ENCODE assay signal across 7 cellular contexts in the genomic region with DNA sequence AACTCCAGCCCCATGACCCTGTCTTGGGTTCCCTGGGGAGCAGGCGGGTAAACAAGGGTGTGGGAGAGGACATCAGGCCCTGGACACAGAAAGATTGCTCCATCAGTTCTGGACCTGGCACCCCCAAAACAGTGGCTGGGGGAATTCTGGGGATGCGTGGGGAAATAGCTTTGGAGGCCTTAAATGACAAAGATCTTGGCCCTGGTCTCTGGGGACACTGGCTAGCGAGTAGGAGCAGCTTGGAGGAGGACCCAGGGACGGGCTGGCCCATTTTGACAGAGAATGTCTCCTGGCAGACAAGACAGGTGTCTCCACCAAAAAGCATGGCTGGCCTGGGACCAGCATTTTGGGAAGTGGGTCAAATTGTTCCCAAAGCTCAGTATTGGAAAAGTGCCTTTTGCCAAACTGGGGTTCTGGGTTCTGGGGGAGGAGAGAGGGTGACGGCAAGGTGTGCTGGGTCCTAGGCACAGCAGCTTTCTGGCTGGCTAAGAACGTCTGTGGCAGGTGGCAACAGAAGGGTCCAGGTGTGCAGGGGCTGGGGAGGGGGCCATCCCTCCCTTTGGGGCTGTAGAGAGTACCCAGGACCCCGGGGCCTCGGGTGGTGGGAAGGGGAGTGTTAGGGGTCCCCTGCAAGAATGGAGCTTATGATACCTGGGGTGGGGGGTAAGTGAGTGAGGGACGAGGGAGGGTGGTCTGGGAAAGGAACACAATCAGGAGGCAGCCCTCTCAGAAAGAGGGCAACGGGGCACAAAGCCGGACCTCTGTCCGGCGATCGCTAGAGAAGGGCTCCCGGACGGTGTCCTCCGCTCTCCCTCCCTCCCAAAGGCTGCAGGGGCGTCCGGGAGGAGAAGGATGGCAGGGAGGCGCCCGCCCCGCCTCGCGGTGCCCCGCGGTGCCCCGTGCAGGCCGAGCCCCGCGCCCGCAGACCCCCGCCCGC. TPM values are rescaled to one million over a fixed set of nuclear protein-coding genes. Genes with fewer than 3 reads are reported as not detected.
DNase-seq lines count a peak whose midpoint lies in the region; ATAC-seq and TF ChIP-seq lines count a peak whose summit lies in the region.

No MANE protein-coding gene starts in this region.

- H3K4me3 Mint-ChIP-seq in endodermal cell: peak overlapping the region; percentile 58

- H4K20me1 ChIP-seq in Loucy (ENCODE audit: insufficient read depth, low read length, poor library complexity, severe bottlenecking): no peaks in the 10 kb centered on the region

- no peaks in the 10 kb centered on the region for H3K9me3 ChIP-seq in Loucy (ENCODE audit: insufficient read depth, low read depth, low read length)
- H3K9me3 ChIP-seq in endodermal cell (ENCODE audit: control insufficient read depth, low read length): no peaks in the 10 kb centered on the region
- H3K9me3 ChIP-seq in neutrophil: no peaks in the 10 kb centered on the region

- TF ChIP-seq CTCF in Loucy (conservative IDR thresholded peaks at IDR 0.05; ENCODE audit: low read length) (no peak), endodermal cell (conservative IDR thresholded peaks at IDR 0.05) (no peak), neutrophil (IDR thresholded peaks at IDR 0.05) (no peak)

- H3K36me3 ChIP-seq in Loucy (ENCODE audit: insufficient read depth, low read length): no peaks in the 10 kb centered on the region
- no peaks in the 10 kb centered on the region for H3K36me3 ChIP-seq in endodermal cell (ENCODE audit: control insufficient read depth, insufficient read depth, low read length)
- no peaks in the 10 kb centered on the region for H3K36me3 ChIP-seq in neutrophil

- DNase-seq in endodermal cell (peak; percentile 59), NCI-H510A (lab: John Stamatoyannopoulos, UW) (no peak), NCI-H526 treated with DMSO at 0.1 percent for 48 hours (lab: John Stamatoyannopoulos, UW) (no peak)
- no peak for DNase-seq in stimulated activated CD4-positive, alpha-beta T cell treated with anti-CD3 and anti-CD28 coated beads, Interleukin-4, amount 100 ng/mL, for 24 hours

- H3K36me3 Mint-ChIP-seq in endodermal cell (ENCODE audit: low read depth): no peaks in the 10 kb centered on the region

- H3K9me2 ChIP-seq in Loucy (replicated peaks; ENCODE audit: low read depth, low read length): no peaks in the 10 kb centered on the region

- WGBS in endodermal cell (ENCODE audit: insufficient coverage in 1 of 2, insufficient read length in 1 of 2), 2 experiments: 15 to 60% methylated on average over 2 to 33 of the region's 33 CpGs

- H3K4me1 Mint-ChIP-seq in endodermal cell: peaks cover 13% of the 10 kb centered on the region

- H3F3A ChIP-seq in Loucy (ENCODE audit: low read depth): no peaks in the 10 kb centered on the region

- no peaks in the 10 kb centered on the region for H3K27me3 ChIP-seq in Loucy (ENCODE audit: insufficient read depth, low read length, poor library complexity, severe bottlenecking)
- peaks cover 72% of the 10 kb centered on the region for H3K27me3 ChIP-seq in endodermal cell (ENCODE audit: control insufficient read depth, insufficient read depth, low read length, poor library complexity, severe bottlenecking)
- H3K27me3 ChIP-seq in neutrophil: peaks cover 39% of the 10 kb centered on the region

- peaks cover 41% of the 10 kb centered on the region for H3K4me1 ChIP-seq in Loucy (ENCODE audit: insufficient read depth, low read length, poor library complexity, severe bottlenecking)
- no peaks in the 10 kb centered on the region for H3K4me1 ChIP-seq in endodermal cell (ENCODE audit: control insufficient read depth, insufficient read depth, low read length)
- peaks cover 29 to 34% of the 10 kb centered on the region in 2 experiments for H3K4me1 ChIP-seq in neutrophil (ENCODE audit: control insufficient read depth in 1 of 2, insufficient read depth in 1 of 2, low read depth in 1 of 2, low read length in 1 of 2)

- H3K9me3 Mint-ChIP-seq in endodermal cell: no peaks in the 10 kb centered on the region

- peak overlapping the region; percentile 77 for H3K4me2 ChIP-seq in Loucy (ENCODE audit: low read depth, low read length, poor library complexity, severe bottlenecking)

- H3K9ac ChIP-seq in Loucy (ENCODE audit: low read depth, low read length, poor library complexity, severe bottlenecking): peak overlapping the region; percentile 57
- no peak overlapping the region for H3K9ac ChIP-seq in endodermal cell (ENCODE audit: extremely low read depth, low read length, poor library complexity, severe bottlenecking)

- no peak overlapping the region for H3K27ac Mint-ChIP-seq in endodermal cell

- H3K4me3 ChIP-seq in Loucy (ENCODE audit: low read length, poor library complexity, severe bottlenecking) (peak overlapping the region; percentile 74), endodermal cell (ENCODE audit: low read length) (peak overlapping the region; percentile 77), neutrophil (ENCODE audit: low read depth in 1 of 2, low read length in 1 of 2) (peak overlapping the region; percentile 92 to 97)

- H3K27ac ChIP-seq in endodermal cell (ENCODE audit: low read depth, low read length) (no peak overlapping the region), neutrophil (peak overlapping the region; percentile 70)

- peaks cover 57% of the 10 kb centered on the region for H3K27me3 Mint-ChIP-seq in endodermal cell (ENCODE audit: insufficient read depth)

- H2AFZ ChIP-seq in Loucy (ENCODE audit: low read length): no peak overlapping the region

- ATAC-seq in GM21381 (IDR thresholded peaks at IDR 0.05; ENCODE audit: unreplicated experiment): peak; percentile 25

- no peaks in the 10 kb centered on the region for H3K79me2 ChIP-seq in Loucy (ENCODE audit: insufficient read depth, low read length)

RNA-seq across cellular contexts. Expression of gene CYRIA, which starts 0.6 kb away (rescaled TPM):
- total RNA-seq in endodermal cell: 1 to 10 TPM in 1 of 2 donors, under 1 TPM in 1; 0.86 to 1.4 TPM
- 11.2 TPM for polyA plus RNA-seq in endodermal cell (2013, experiment 1 of 2)
- polyA plus RNA-seq in endodermal cell (2013, experiment 2 of 2): 10.0 TPM
